In genomic region chr11:58580311-58580710, GRCh38 we compare ENCODE assay signal across 1 cellular context.
TF ChIP-seq lines count a peak whose summit lies in the region.

No MANE protein-coding gene starts in this region.

TF ChIP-seq in K562, 482 proteins besides CTCF, POLR2A, EP300 and RAD21:
- no peak for TF ChIP-seq POLR2B (IDR thresholded peaks at IDR 0.05; ENCODE audit: low read depth, partially characterized antibody)
- no peak for TF ChIP-seq NUFIP1 (IDR thresholded peaks at IDR 0.05; ENCODE audit: partially characterized antibody)
- no peak for TF ChIP-seq TRIM24 (IDR thresholded peaks at IDR 0.05)
- no peak for TF ChIP-seq ZBTB49 (CRISPR knock-in tag; IDR thresholded peaks at IDR 0.05; ENCODE audit: borderline replicate concordance)
- TF ChIP-seq HNRNPK (IDR thresholded peaks at IDR 0.05; ENCODE audit: low read depth, low read length, poor library complexity, severe bottlenecking) = no peak
- no peak for TF ChIP-seq SOX6 (IDR thresholded peaks at IDR 0.05)
- TF ChIP-seq RHOXF2B (CRISPR knock-in tag; conservative IDR thresholded peaks at IDR 0.05) = no peak
- TF ChIP-seq MED1 (CRISPR knock-in tag; IDR thresholded peaks at IDR 0.05; ENCODE audit: borderline replicate concordance) = no peak
- TF ChIP-seq GATAD2B (IDR thresholded peaks at IDR 0.05; ENCODE audit: borderline replicate concordance) = no peak
- no peak for TF ChIP-seq SMAD4 (CRISPR knock-in tag; conservative IDR thresholded peaks at IDR 0.05)
- no peak for TF ChIP-seq ZFPM2 (CRISPR knock-in tag; IDR thresholded peaks at IDR 0.05)
- TF ChIP-seq SRSF1 (IDR thresholded peaks at IDR 0.05; ENCODE audit: low read depth, low read length) = no peak
- no peak for TF ChIP-seq LEF1 (IDR thresholded peaks at IDR 0.05)
- no peak for TF ChIP-seq TCF3 (CRISPR knock-in tag; IDR thresholded peaks at IDR 0.05)
- no peak for TF ChIP-seq RBBP5 (IDR thresholded peaks at IDR 0.05; ENCODE audit: borderline replicate concordance, insufficient read depth, low read length, poor library complexity, severe bottlenecking)
